21 cellular contexts compared by ENCODE assay signal in the genomic region with DNA sequence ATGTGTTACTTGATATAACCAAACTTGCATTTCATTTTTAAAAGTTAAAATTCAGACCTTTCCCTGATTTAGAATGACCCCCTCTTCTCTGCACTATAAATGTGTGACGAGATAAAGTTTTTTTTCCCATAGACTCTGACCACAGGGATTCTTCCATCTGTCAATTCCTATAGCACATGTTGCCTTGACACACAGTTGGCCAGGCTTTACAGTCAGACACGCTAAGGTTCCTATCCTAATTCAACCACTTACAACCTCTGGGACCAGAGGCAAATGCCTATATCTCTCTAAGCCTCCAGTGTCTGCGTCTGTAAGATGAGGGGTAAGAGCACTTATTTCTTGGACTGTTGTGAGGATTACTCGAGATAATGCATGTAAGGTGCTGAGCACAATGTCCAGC. TPM values are rescaled to one million over a fixed set of nuclear protein-coding genes. Genes with fewer than 3 reads are reported as not detected.
DNase-seq lines count a peak whose midpoint lies in the region; ATAC-seq and TF ChIP-seq lines count a peak whose summit lies in the region.
"Had no signal": no experiment of that assay in that cellular context is flagged by ENCODE, and none has a peak within 500 bp of the region (broad histone marks: within the 10 kb centered on the region; RNA-seq: fewer than 3 reads in every experiment).

No MANE protein-coding gene starts in this region.

- H3K27me3 ChIP-seq in RWPE2 (ENCODE audit: insufficient read depth, poor library complexity, severe bottlenecking): no peaks in the 10 kb centered on the region

- peak overlapping the region; percentile 68 to 88 for H3K27ac Mint-ChIP-seq in effector memory CD8-positive, alpha-beta T cell
- peak overlapping the region; percentile 4 for H3K27ac Mint-ChIP-seq in progenitor cell of endocrine pancreas

- H3K9me3 ChIP-seq in RWPE2 (ENCODE audit: severe bottlenecking): no peaks in the 10 kb centered on the region
- H3K9me3 ChIP-seq: psoas muscle had no signal

- peaks cover 21% of the 10 kb centered on the region for H3K36me3 ChIP-seq in RWPE2 (ENCODE audit: low read depth)

- H3K36me3 Mint-ChIP-seq in effector memory CD8-positive, alpha-beta T cell (ENCODE audit: insufficient read depth): peaks cover 71% of the 10 kb centered on the region
- peaks cover 12% of the 10 kb centered on the region for H3K36me3 Mint-ChIP-seq in progenitor cell of endocrine pancreas (ENCODE audit: insufficient read depth)

- H3K4me1 ChIP-seq in RWPE2 (ENCODE audit: insufficient read depth, poor library complexity, severe bottlenecking): peaks cover 46% of the 10 kb centered on the region
- H3K4me1 ChIP-seq: psoas muscle had no signal

- H3K4me3 Mint-ChIP-seq in effector memory CD8-positive, alpha-beta T cell: no peak overlapping the region
- no peak overlapping the region for H3K4me3 Mint-ChIP-seq in progenitor cell of endocrine pancreas (ENCODE audit: low read depth)
- H3K4me3 Mint-ChIP-seq: CD14-positive monocyte had no signal

- no peak for ATAC-seq in RWPE2 (ENCODE audit: low read depth)
- ATAC-seq in effector memory CD8-positive, alpha-beta T cell (replicated peaks): no peak
- ATAC-seq: psoas muscle had no signal

- H3K4me1 Mint-ChIP-seq in effector memory CD8-positive, alpha-beta T cell (ENCODE audit: low read depth in 2 of 2): peaks cover 43 to 84% of the 10 kb centered on the region in 2 donors
- H3K4me1 Mint-ChIP-seq in progenitor cell of endocrine pancreas (ENCODE audit: low read depth): peaks cover 8% of the 10 kb centered on the region

- no peaks in the 10 kb centered on the region for H3K9me3 Mint-ChIP-seq in effector memory CD8-positive, alpha-beta T cell
- peaks cover 8% of the 10 kb centered on the region for H3K9me3 Mint-ChIP-seq in progenitor cell of endocrine pancreas (ENCODE audit: low read depth)
- H3K9me3 Mint-ChIP-seq: CD14-positive monocyte had no signal

- peak overlapping the region; percentile 95 for H3K27ac ChIP-seq in RWPE2 (ENCODE audit: poor library complexity, severe bottlenecking)
- H3K27ac ChIP-seq: 22Rv1, psoas muscle had no signal

- TF ChIP-seq CTCF in RWPE2 (IDR thresholded peaks at IDR 0.05; ENCODE audit: poor library complexity, severe bottlenecking) (no peak), progenitor cell of endocrine pancreas (IDR thresholded peaks at IDR 0.05; ENCODE audit: unreplicated experiment) (no peak), GM20000 (IDR thresholded peaks at IDR 0.05; ENCODE audit: extremely low read depth, missing control alignments) (no peak)

- no peaks in the 10 kb centered on the region for H3K27me3 Mint-ChIP-seq in effector memory CD8-positive, alpha-beta T cell
- H3K27me3 Mint-ChIP-seq in progenitor cell of endocrine pancreas: no peaks in the 10 kb centered on the region

- peak; percentile 9 for DNase-seq in NCI-H446 treated with DMSO at 0.1 percent for 48 hours (lab: John Stamatoyannopoulos, UW)
- DNase-seq in NCI-H446 (lab: John Stamatoyannopoulos, UW): no peak
- DNase-seq in RWPE2 (ENCODE audit: low spot score): no peak
- no peak for DNase-seq in effector memory CD8-positive, alpha-beta T cell
- DNase-seq in progenitor cell of endocrine pancreas (ENCODE audit: low spot score, unreplicated experiment): no peak
- DNase-seq in GDM1 (lab: John Stamatoyannopoulos, UW): no peak
- no peak for DNase-seq in SHP77 (lab: John Stamatoyannopoulos, UW)
- no peak for DNase-seq in GM20000 (ENCODE audit: low spot score)
- DNase-seq: activated CD4-positive, CD25-positive, alpha-beta regulatory T cell; activated CD8-positive, alpha-beta memory T cell treated with anti-CD3 and anti-CD28 coated beads, Interleukin-2, amount 50 U/mL, for 48 hours; KG1; NCI-H1417 treated with DMSO at 0.1 percent for 48 hours; psoas muscle; stimulated activated CD4-positive, alpha-beta T cell treated with anti-CD3 and anti-CD28 coated beads, Interleukin-15, amount 100 ng/mL, for 24 hours had no signal

- no peak overlapping the region for H3K4me3 ChIP-seq in RWPE2 (ENCODE audit: severe bottlenecking)
- H3K4me3 ChIP-seq: psoas muscle had no signal

RNA-seq across cellular contexts. Expression of a gene that starts 40.6 kb away (rescaled TPM):
- 0.07 and 0.12 TPM in 2 replicates for total RNA-seq in progenitor cell of endocrine pancreas
- total RNA-seq: G401, NCI-H460, OCI-LY7, psoas muscle had no signal

RNA-seq across cellular contexts. Expression of a gene that starts 54.6 kb away (rescaled TPM):
- not detected in 2 replicates for total RNA-seq in progenitor cell of endocrine pancreas
- total RNA-seq: G401, glomerular endothelial cell, NCI-H460, OCI-LY7, psoas muscle, temporal lobe had no signal
